20 cellular contexts compared by ENCODE assay signal in the genomic region with DNA sequence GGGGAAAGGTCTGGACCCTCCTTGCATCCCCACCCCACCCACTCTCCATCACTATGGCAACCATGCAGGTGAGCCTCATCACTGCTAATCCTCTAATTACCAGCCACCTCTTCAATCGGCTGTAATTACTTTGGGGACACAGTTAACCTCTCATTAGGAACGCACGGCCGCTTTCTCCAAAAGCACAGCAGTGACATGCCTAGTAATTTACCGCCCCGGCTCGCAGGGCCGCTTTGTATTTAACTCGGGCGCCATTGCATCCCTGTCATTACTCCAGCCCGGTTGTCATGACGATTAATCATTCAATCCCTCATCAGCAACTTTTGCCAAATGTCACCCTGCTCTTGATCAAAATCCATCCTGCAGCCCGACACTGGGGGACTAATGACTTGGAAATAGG. TPM values are rescaled to one million over a fixed set of nuclear protein-coding genes. Genes with fewer than 3 reads are reported as not detected.
DNase-seq lines count a peak whose midpoint lies in the region; ATAC-seq and TF ChIP-seq lines count a peak whose summit lies in the region.
"Had no signal": no experiment of that assay in that cellular context is flagged by ENCODE, and none has a peak within 500 bp of the region (broad histone marks: within the 10 kb centered on the region; RNA-seq: fewer than 3 reads in every experiment).

No MANE protein-coding gene starts in this region.

- H3K27me3 Mint-ChIP-seq in GM23338 (ENCODE audit: insufficient read depth, low read depth, poor library complexity): peaks cover 7% of the 10 kb centered on the region
- H3K27me3 Mint-ChIP-seq in naive thymus-derived CD8-positive, alpha-beta T cell: peaks cover 0 to 12% (median 5%) of the 10 kb centered on the region in 5 donors
- H3K27me3 Mint-ChIP-seq: activated naive CD8-positive, alpha-beta T cell had no signal

- H3K4me2 ChIP-seq in GM23338: no peak overlapping the region

- no peaks in the 10 kb centered on the region for H3K9me2 ChIP-seq in GM23338 (ENCODE audit: insufficient read depth)

- H2AFZ ChIP-seq in GM23338: no peak overlapping the region

- H3K27me3 ChIP-seq in GM23338 (ENCODE audit: insufficient read depth): no peaks in the 10 kb centered on the region
- H3K27me3 ChIP-seq: dorsolateral prefrontal cortex had no signal

- H3K36me3 ChIP-seq in GM23338 (ENCODE audit: insufficient read depth): no peaks in the 10 kb centered on the region

- H3K4me1 Mint-ChIP-seq in GM23338: peaks cover 14% of the 10 kb centered on the region
- H3K4me1 Mint-ChIP-seq in naive thymus-derived CD8-positive, alpha-beta T cell: no peaks in the 10 kb centered on the region
- H3K4me1 Mint-ChIP-seq: activated CD8-positive, alpha-beta memory T cell treated with anti-CD3 and anti-CD28 coated beads, Interleukin-2, amount 10 ng/mL, durations not matched to agents 7 days and 5 days; IgD-negative memory B cell had no signal

- H3K9me3 Mint-ChIP-seq in GM23338: no peaks in the 10 kb centered on the region
- no peaks in the 10 kb centered on the region for H3K9me3 Mint-ChIP-seq in naive thymus-derived CD8-positive, alpha-beta T cell
- H3K9me3 Mint-ChIP-seq: IgD-negative memory B cell; T-helper 2 cell treated with Interferon-gamma antibody and Interleukin-4, amounts not matched to agents 5 μg/mL and 100 μg/mL, for 36 hours; type B pancreatic cell had no signal

- ATAC-seq in GM23338 (no peak), HG02642 (IDR thresholded peaks at IDR 0.05; ENCODE audit: poor library complexity, unreplicated experiment) (no peak), GM19328 (IDR thresholded peaks at IDR 0.05; ENCODE audit: unreplicated experiment) (no peak)
- ATAC-seq in naive thymus-derived CD8-positive, alpha-beta T cell: no peak
- ATAC-seq: activated CD8-positive, alpha-beta memory T cell treated with anti-CD3 and anti-CD28 coated beads, Interleukin-2, amount 10 ng/mL, durations not matched to agents 7 days and 5 days had no signal

- no peaks in the 10 kb centered on the region for H3K36me3 Mint-ChIP-seq in GM23338 (ENCODE audit: low read depth)
- H3K36me3 Mint-ChIP-seq in naive thymus-derived CD8-positive, alpha-beta T cell: no peaks in the 10 kb centered on the region
- H3K36me3 Mint-ChIP-seq: activated CD8-positive, alpha-beta memory T cell treated with anti-CD3 and anti-CD28 coated beads, Interleukin-2, amount 10 ng/mL, durations not matched to agents 7 days and 5 days; activated naive CD8-positive, alpha-beta T cell; CD14-positive monocyte; type B pancreatic cell had no signal

- DNase-seq in GM23338 (ENCODE audit: low spot score): peak; percentile 30
- DNase-seq in NCI-H146 treated with DMSO at 0.1 percent for 48 hours (lab: John Stamatoyannopoulos, UW; ENCODE audit: unreplicated experiment): peak; percentile 95
- peak; percentile 97 for DNase-seq in NCI-H748 treated with DMSO at 0.1 percent for 48 hours (lab: John Stamatoyannopoulos, UW)
- DNase-seq in left kidney (ENCODE audit: low read depth, low spot score): peak; percentile 58
- DNase-seq in naive thymus-derived CD8-positive, alpha-beta T cell: no peak
- DNase-seq in DMS79 treated with DMSO at 0.1 percent for 48 hours (lab: John Stamatoyannopoulos, UW): no peak
- DNase-seq: activated CD4-positive, alpha-beta T cell treated with anti-CD3 and anti-CD28 coated beads, Interleukin-2, amount 50 U/mL, for 1 hour; activated CD8-positive, alpha-beta memory T cell treated with anti-CD3 and anti-CD28 coated beads, Interleukin-2, amount 10 ng/mL, durations not matched to agents 7 days and 5 days; central memory CD4-positive, alpha-beta T cell; NCI-H526 had no signal

- H4K20me1 ChIP-seq in GM23338 (replicated peaks; ENCODE audit: insufficient read depth): no peaks in the 10 kb centered on the region; the same call in 1 of the 2 replicates

- H3K4me1 ChIP-seq in GM23338 (ENCODE audit: insufficient read depth): 0 out of 2 replicates have a peak, but pooled peaks cover 5% of the 10 kb centered on the region

- no peak overlapping the region for H3K27ac Mint-ChIP-seq in GM23338
- H3K27ac Mint-ChIP-seq in naive thymus-derived CD8-positive, alpha-beta T cell: no peak overlapping the region
- H3K27ac Mint-ChIP-seq: activated CD8-positive, alpha-beta memory T cell treated with anti-CD3 and anti-CD28 coated beads, Interleukin-2, amount 10 ng/mL, durations not matched to agents 7 days and 5 days; activated naive CD8-positive, alpha-beta T cell; CD14-positive monocyte; IgD-negative memory B cell; progenitor cell of endocrine pancreas; T-helper 2 cell treated with Interferon-gamma antibody and Interleukin-4, amounts not matched to agents 5 μg/mL and 100 μg/mL, for 36 hours; type B pancreatic cell had no signal

- no peaks in the 10 kb centered on the region for H3F3A ChIP-seq in GM23338 (replicated peaks; ENCODE audit: low read depth)

- H3K4me3 Mint-ChIP-seq in GM23338: no peak overlapping the region
- no peak overlapping the region for H3K4me3 Mint-ChIP-seq in naive thymus-derived CD8-positive, alpha-beta T cell
- H3K4me3 Mint-ChIP-seq: activated CD8-positive, alpha-beta memory T cell treated with anti-CD3 and anti-CD28 coated beads, Interleukin-2, amount 10 ng/mL, durations not matched to agents 7 days and 5 days; activated naive CD8-positive, alpha-beta T cell; CD14-positive monocyte; IgD-negative memory B cell; T-helper 2 cell treated with Interferon-gamma antibody and Interleukin-4, amounts not matched to agents 5 μg/mL and 100 μg/mL, for 36 hours; type B pancreatic cell had no signal

- TF ChIP-seq CTCF in GM23338 (conservative IDR thresholded peaks at IDR 0.05; ENCODE audit: low read depth in 2 of 2): no peak

- H3K79me2 ChIP-seq in GM23338 (replicated peaks; ENCODE audit: insufficient read depth): no peaks in the 10 kb centered on the region

- H3K4me3 ChIP-seq in GM23338: no peak overlapping the region
- H3K4me3 ChIP-seq: dorsolateral prefrontal cortex had no signal

- POLR2A ChIA-PET in naive thymus-derived CD8-positive, alpha-beta T cell (lab: Charles Lee): no interaction called here

- no peak overlapping the region for H3K27ac ChIP-seq in GM23338 (ENCODE audit: low read depth)
- H3K27ac ChIP-seq: dorsolateral prefrontal cortex, VCaP had no signal

TF ChIP-seq in GM23338, 12 proteins besides CTCF, POLR2A, EP300 and RAD21 (continues in another document):
- TF ChIP-seq, protein P1, sequence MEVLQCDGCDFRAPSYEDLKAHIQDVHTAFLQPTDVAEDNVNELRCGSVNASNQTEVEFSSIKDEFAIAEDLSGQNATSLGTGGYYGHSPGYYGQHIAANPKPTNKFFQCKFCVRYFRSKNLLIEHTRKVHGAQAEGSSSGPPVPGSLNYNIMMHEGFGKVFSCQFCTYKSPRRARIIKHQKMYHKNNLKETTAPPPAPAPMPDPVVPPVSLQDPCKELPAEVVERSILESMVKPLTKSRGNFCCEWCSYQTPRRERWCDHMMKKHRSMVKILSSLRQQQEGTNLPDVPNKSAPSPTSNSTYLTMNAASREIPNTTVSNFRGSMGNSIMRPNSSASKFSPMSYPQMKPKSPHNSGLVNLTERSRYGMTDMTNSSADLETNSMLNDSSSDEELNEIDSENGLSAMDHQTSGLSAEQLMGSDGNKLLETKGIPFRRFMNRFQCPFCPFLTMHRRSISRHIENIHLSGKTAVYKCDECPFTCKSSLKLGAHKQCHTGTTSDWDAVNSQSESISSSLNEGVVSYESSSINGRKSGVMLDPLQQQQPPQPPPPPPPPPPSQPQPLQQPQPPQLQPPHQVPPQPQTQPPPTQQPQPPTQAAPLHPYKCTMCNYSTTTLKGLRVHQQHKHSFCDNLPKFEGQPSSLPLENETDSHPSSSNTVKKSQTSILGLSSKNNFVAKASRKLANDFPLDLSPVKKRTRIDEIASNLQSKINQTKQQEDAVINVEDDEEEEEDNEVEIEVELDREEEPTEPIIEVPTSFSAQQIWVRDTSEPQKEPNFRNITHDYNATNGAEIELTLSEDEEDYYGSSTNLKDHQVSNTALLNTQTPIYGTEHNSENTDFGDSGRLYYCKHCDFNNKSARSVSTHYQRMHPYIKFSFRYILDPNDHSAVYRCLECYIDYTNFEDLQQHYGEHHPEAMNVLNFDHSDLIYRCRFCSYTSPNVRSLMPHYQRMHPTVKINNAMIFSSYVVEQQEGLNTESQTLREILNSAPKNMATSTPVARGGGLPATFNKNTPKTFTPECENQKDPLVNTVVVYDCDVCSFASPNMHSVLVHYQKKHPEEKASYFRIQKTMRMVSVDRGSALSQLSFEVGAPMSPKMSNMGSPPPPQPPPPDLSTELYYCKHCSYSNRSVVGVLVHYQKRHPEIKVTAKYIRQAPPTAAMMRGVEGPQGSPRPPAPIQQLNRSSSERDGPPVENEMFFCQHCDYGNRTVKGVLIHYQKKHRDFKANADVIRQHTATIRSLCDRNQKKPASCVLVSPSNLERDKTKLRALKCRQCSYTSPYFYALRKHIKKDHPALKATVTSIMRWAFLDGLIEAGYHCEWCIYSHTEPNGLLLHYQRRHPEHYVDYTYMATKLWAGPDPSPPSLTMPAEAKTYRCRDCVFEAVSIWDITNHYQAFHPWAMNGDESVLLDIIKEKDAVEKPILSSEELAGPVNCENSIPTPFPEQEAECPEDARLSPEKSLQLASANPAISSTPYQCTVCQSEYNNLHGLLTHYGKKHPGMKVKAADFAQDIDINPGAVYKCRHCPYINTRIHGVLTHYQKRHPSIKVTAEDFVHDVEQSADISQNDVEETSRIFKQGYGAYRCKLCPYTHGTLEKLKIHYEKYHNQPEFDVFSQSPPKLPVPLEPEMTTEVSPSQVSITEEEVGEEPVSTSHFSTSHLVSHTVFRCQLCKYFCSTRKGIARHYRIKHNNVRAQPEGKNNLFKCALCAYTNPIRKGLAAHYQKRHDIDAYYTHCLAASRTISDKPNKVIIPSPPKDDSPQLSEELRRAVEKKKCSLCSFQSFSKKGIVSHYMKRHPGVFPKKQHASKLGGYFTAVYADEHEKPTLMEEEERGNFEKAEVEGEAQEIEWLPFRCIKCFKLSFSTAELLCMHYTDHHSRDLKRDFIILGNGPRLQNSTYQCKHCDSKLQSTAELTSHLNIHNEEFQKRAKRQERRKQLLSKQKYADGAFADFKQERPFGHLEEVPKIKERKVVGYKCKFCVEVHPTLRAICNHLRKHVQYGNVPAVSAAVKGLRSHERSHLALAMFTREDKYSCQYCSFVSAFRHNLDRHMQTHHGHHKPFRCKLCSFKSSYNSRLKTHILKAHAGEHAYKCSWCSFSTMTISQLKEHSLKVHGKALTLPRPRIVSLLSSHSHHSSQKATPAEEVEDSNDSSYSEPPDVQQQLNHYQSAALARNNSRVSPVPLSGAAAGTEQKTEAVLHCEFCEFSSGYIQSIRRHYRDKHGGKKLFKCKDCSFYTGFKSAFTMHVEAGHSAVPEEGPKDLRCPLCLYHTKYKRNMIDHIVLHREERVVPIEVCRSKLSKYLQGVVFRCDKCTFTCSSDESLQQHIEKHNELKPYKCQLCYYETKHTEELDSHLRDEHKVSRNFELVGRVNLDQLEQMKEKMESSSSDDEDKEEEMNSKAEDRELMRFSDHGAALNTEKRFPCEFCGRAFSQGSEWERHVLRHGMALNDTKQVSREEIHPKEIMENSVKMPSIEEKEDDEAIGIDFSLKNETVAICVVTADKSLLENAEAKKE (CRISPR knock-in tag; IDR thresholded peaks at IDR 0.05): no peak

RNA-seq across cellular contexts. Expression of a gene that starts 36.3 kb away (rescaled TPM):
- total RNA-seq in GM23338 (2014; rRNA removed; shearing (Covaris generic)): 2.1 and 3.6 TPM in 2 replicates
- 0.78 and 0.85 TPM in 2 replicates for polyA plus RNA-seq in GM23338 (2016; fragmentation: Nextera tagmentation; extraction: Ambion mirVana)
- 1 to 10 TPM; 1.6 TPM for total RNA-seq in naive thymus-derived CD8-positive, alpha-beta T cell
- under 1 TPM; 0.16 to 0.28 (median 0.22) TPM for polyA plus RNA-seq in naive thymus-derived CD8-positive, alpha-beta T cell
- polyA plus RNA-seq: CD14-positive monocyte had no signal

Comparison
In these comparisons a context has a peak if more than half of its experiments do, and no peak if none do; other contexts are left out.
1. DNase-seq: peak in GM23338 (single experiment), NCI-H146 treated with DMSO at 0.1 percent for 48 hours (single experiment), NCI-H748 treated with DMSO at 0.1 percent for 48 hours (single experiment) and left kidney (single experiment); none in naive thymus-derived CD8-positive, alpha-beta T cell (0 of 10) and DMS79 treated with DMSO at 0.1 percent for 48 hours (single experiment).